Comparison of ENCODE assay signal across 11 cellular contexts in genomic region chr11:100689141-100689540, GRCh38. TPM values are rescaled to one million over a fixed set of nuclear protein-coding genes. Genes with fewer than 3 reads are reported as not detected.
A peak's percentile ranks its signal among the peaks of the same experiment; 100 is the strongest.
DNase-seq lines count a peak whose midpoint lies in the region; ATAC-seq and TF ChIP-seq lines count a peak whose summit lies in the region.
"Had no signal": no experiment of that assay in that cellular context is flagged by ENCODE, and none has a peak within 500 bp of the region (broad histone marks: within the 10 kb centered on the region; RNA-seq: fewer than 3 reads in every experiment).

No MANE protein-coding gene starts in this region.

- H3K27ac ChIP-seq in right atrium auricular region, result no peak overlapping the region
- H3K27ac ChIP-seq in mesodermal cell (ENCODE audit: low read depth, low read length, severe bottlenecking), result no peak overlapping the region
- H3K27ac ChIP-seq in tibial nerve, result peak overlapping the region; percentile 28 to 95 (median 93)
- H3K27ac ChIP-seq: adrenal gland had no signal

- intact Hi-C loops in cardiac septum (cut with DNase I), result loop anchor here (5.0 kb wide), 2 partner anchors 48 to 98 kb away; no protein-coding TSS in a partner anchor
- intact Hi-C loops in activated T-helper 1 cell treated with anti-CD3 and anti-CD28 coated beads, Interleukin-12 subunit alpha, Interleukin-12 subunit beta, Interleukin-2, Interleukin-4 antibody, amounts not matched to agents 30 ng/mL and 10 ng/mL and 1 ng/mL, durations not matched to agents 14 hours and 24 hours and 36 hours (cut with micrococcal nuclease), result no loop called here

- no peak for TF ChIP-seq EP300 in tibial nerve (IDR thresholded peaks at IDR 0.05)

- H3K9me3 ChIP-seq in right atrium auricular region (no peaks in the 10 kb centered on the region), mesodermal cell (ENCODE audit: control insufficient read depth, low read length) (no peaks in the 10 kb centered on the region), tibial nerve (no peaks in the 10 kb centered on the region)
- H3K9me3 ChIP-seq: adrenal gland had no signal

- no peak overlapping the region for H3K27ac Mint-ChIP-seq in chondrocyte (ENCODE audit: unreplicated experiment)
- no peak overlapping the region for H3K27ac Mint-ChIP-seq in activated T-helper 1 cell treated with anti-CD3 and anti-CD28 coated beads, Interleukin-12 subunit alpha, Interleukin-12 subunit beta, Interleukin-2, Interleukin-4 antibody, amounts not matched to agents 30 ng/mL and 10 ng/mL and 1 ng/mL, durations not matched to agents 14 hours and 24 hours and 36 hours
- H3K27ac Mint-ChIP-seq: effector memory CD8-positive, alpha-beta T cell; naive B cell had no signal

- TF ChIP-seq CTCF in right atrium auricular region (IDR thresholded peaks at IDR 0.05) (no peak), chondrocyte (IDR thresholded peaks at IDR 0.05) (no peak), tibial nerve (IDR thresholded peaks at IDR 0.05) (no peak)

- DNase-seq in right atrium auricular region (ENCODE audit: low spot score) (no peak), cardiac septum (ENCODE audit: low spot score) (no peak), chondrocyte (ENCODE audit: low spot score) (no peak), tibial nerve (ENCODE audit: low spot score in 2 of 2) (no peak), EL (no peak)
- DNase-seq in activated T-helper 1 cell treated with anti-CD3 and anti-CD28 coated beads, Interleukin-12 subunit alpha, Interleukin-12 subunit beta, Interleukin-2, Interleukin-4 antibody, amounts not matched to agents 30 ng/mL and 10 ng/mL and 1 ng/mL, durations not matched to agents 14 hours and 24 hours and 36 hours (ENCODE audit: low spot score), result no peak
- DNase-seq: adrenal gland; effector memory CD8-positive, alpha-beta T cell; naive B cell had no signal

- 17% methylated on average over 2 of the region's 4 CpGs for WGBS in mesodermal cell (ENCODE audit: insufficient coverage in 2 of 2), 2 experiments
- WGBS in tibial nerve, 2 donors, result 26 to 29% methylated on average over 4 of the region's 4 CpGs

- H3K4me1 Mint-ChIP-seq in chondrocyte (ENCODE audit: low read depth), result peaks cover 49% of the 10 kb centered on the region
- H3K4me1 Mint-ChIP-seq in activated T-helper 1 cell treated with anti-CD3 and anti-CD28 coated beads, Interleukin-12 subunit alpha, Interleukin-12 subunit beta, Interleukin-2, Interleukin-4 antibody, amounts not matched to agents 30 ng/mL and 10 ng/mL and 1 ng/mL, durations not matched to agents 14 hours and 24 hours and 36 hours (ENCODE audit: low read depth), result peaks cover 14% of the 10 kb centered on the region

- no peaks in the 10 kb centered on the region for H3K36me3 Mint-ChIP-seq in chondrocyte (ENCODE audit: low read depth)
- H3K36me3 Mint-ChIP-seq in activated T-helper 1 cell treated with anti-CD3 and anti-CD28 coated beads, Interleukin-12 subunit alpha, Interleukin-12 subunit beta, Interleukin-2, Interleukin-4 antibody, amounts not matched to agents 30 ng/mL and 10 ng/mL and 1 ng/mL, durations not matched to agents 14 hours and 24 hours and 36 hours (ENCODE audit: low read depth), result no peaks in the 10 kb centered on the region
- H3K36me3 Mint-ChIP-seq: naive B cell had no signal

- H3K4me1 ChIP-seq in right atrium auricular region (peaks cover 0 to 22% of the 10 kb centered on the region in 2 donors), mesodermal cell (ENCODE audit: control insufficient read depth, insufficient read depth, low read length, poor library complexity, severe bottlenecking) (peaks cover 7% of the 10 kb centered on the region), tibial nerve (peaks cover 0 to 60% (median 10%) of the 10 kb centered on the region in 4 donors)

- TF ChIP-seq POLR2A in tibial nerve (IDR thresholded peaks at IDR 0.05), result no peak

- peak overlapping the region; percentile 15 to 73 for H3K4me3 ChIP-seq in right atrium auricular region
- peak overlapping the region; percentile 64 for H3K4me3 ChIP-seq in mesodermal cell (ENCODE audit: extremely low read depth, insufficient read depth, low read length, poor library complexity, severe bottlenecking)
- peak overlapping the region; percentile 64 to 80 (median 68) for H3K4me3 ChIP-seq in tibial nerve

- peak overlapping the region; percentile 28 for H3K4me3 Mint-ChIP-seq in chondrocyte (ENCODE audit: unreplicated experiment)
- H3K4me3 Mint-ChIP-seq in activated T-helper 1 cell treated with anti-CD3 and anti-CD28 coated beads, Interleukin-12 subunit alpha, Interleukin-12 subunit beta, Interleukin-2, Interleukin-4 antibody, amounts not matched to agents 30 ng/mL and 10 ng/mL and 1 ng/mL, durations not matched to agents 14 hours and 24 hours and 36 hours, result no peak overlapping the region
- H3K4me3 Mint-ChIP-seq: effector memory CD8-positive, alpha-beta T cell had no signal

- no peaks in the 10 kb centered on the region for H3K27me3 ChIP-seq in right atrium auricular region
- H3K27me3 ChIP-seq in tibial nerve, result no peaks in the 10 kb centered on the region
- H3K27me3 ChIP-seq: adrenal gland had no signal

- H3K36me3 ChIP-seq in right atrium auricular region, result no peaks in the 10 kb centered on the region
- H3K36me3 ChIP-seq in mesodermal cell (ENCODE audit: control insufficient read depth, insufficient read depth, low read length), result peaks cover 6% of the 10 kb centered on the region
- no peaks in the 10 kb centered on the region for H3K36me3 ChIP-seq in tibial nerve
- H3K36me3 ChIP-seq: adrenal gland had no signal

- ATAC-seq in GM21381 (IDR thresholded peaks at IDR 0.05; ENCODE audit: unreplicated experiment), result no peak
- ATAC-seq: effector memory CD8-positive, alpha-beta T cell had no signal

- no peaks in the 10 kb centered on the region for H3K27me3 Mint-ChIP-seq in chondrocyte (ENCODE audit: low read depth)
- peaks cover 26% of the 10 kb centered on the region for H3K27me3 Mint-ChIP-seq in activated T-helper 1 cell treated with anti-CD3 and anti-CD28 coated beads, Interleukin-12 subunit alpha, Interleukin-12 subunit beta, Interleukin-2, Interleukin-4 antibody, amounts not matched to agents 30 ng/mL and 10 ng/mL and 1 ng/mL, durations not matched to agents 14 hours and 24 hours and 36 hours (ENCODE audit: insufficient read depth)
- H3K27me3 Mint-ChIP-seq: naive B cell had no signal

- no peaks in the 10 kb centered on the region for H3K9me3 Mint-ChIP-seq in chondrocyte (ENCODE audit: low read depth)
- H3K9me3 Mint-ChIP-seq in activated T-helper 1 cell treated with anti-CD3 and anti-CD28 coated beads, Interleukin-12 subunit alpha, Interleukin-12 subunit beta, Interleukin-2, Interleukin-4 antibody, amounts not matched to agents 30 ng/mL and 10 ng/mL and 1 ng/mL, durations not matched to agents 14 hours and 24 hours and 36 hours, result no peaks in the 10 kb centered on the region
- H3K9me3 Mint-ChIP-seq: naive B cell had no signal

RNA-seq across cellular contexts. Expression of gene ARHGAP42, which starts 2.1 kb away (rescaled TPM):
- total RNA-seq in right atrium auricular region (10 to 100 TPM in 1 of 2 donors, 1 to 10 TPM in 1; 6.1 to 12.1 TPM), cardiac septum (12.0 TPM), chondrocyte (15.0 to 16.1 TPM (median 15.1 TPM) in 3 replicates), tibial nerve (10 to 100 TPM; 28.5 to 52.2 (median 40.4) TPM)
- 27.6 TPM for polyA plus RNA-seq in mesodermal cell (2013, experiment 1 of 2)
- 30.4 TPM for polyA plus RNA-seq in mesodermal cell (2013, experiment 2 of 2)
- 0.10 and 0.24 TPM in 2 replicates for total RNA-seq in activated T-helper 1 cell treated with anti-CD3 and anti-CD28 coated beads, Interleukin-12 subunit alpha, Interleukin-12 subunit beta, Interleukin-2, Interleukin-4 antibody, amounts not matched to agents 30 ng/mL and 10 ng/mL and 1 ng/mL, durations not matched to agents 14 hours and 24 hours and 36 hours

Comparison
In these comparisons a context has a peak if more than half of its experiments do, and no peak if none do; other contexts are left out.
1. H3K27ac ChIP-seq: peak in tibial nerve (4 of 4); none in right atrium auricular region (0 of 2) and mesodermal cell (single experiment).
2. Peak in every context shown above with its lines, with median percentiles within 50 percentile points of each other: H3K4me3 ChIP-seq.